ENCODE assay signal across 1 cellular context in genomic region chrX:116240446-116240845, GRCh38.
TF ChIP-seq lines count a peak whose summit lies in the region.

No MANE protein-coding gene starts in this region.

TF ChIP-seq in HepG2, 621 proteins besides CTCF, POLR2A, EP300 and RAD21 (continued from another document):
- TF ChIP-seq ZBED4 (CRISPR knock-in tag; IDR thresholded peaks at IDR 0.05; ENCODE audit: borderline replicate concordance) (no peak), ZNF550 (CRISPR knock-in tag; IDR thresholded peaks at IDR 0.05; ENCODE audit: borderline replicate concordance) (no peak), SNAI1 (CRISPR knock-in tag; IDR thresholded peaks at IDR 0.05; ENCODE audit: borderline replicate concordance) (no peak), CERS6 (CRISPR knock-in tag; IDR thresholded peaks at IDR 0.05) (no peak), GLI4 (CRISPR knock-in tag; IDR thresholded peaks at IDR 0.05; ENCODE audit: borderline replicate concordance) (no peak), NR2C2 (CRISPR knock-in tag; IDR thresholded peaks at IDR 0.05; ENCODE audit: borderline replicate concordance) (no peak), TBX2 (CRISPR knock-in tag; IDR thresholded peaks at IDR 0.05; ENCODE audit: borderline replicate concordance) (no peak), ISX (CRISPR knock-in tag; conservative IDR thresholded peaks at IDR 0.05) (no peak), PBX2 (CRISPR knock-in tag; IDR thresholded peaks at IDR 0.05) (no peak), RBFOX2 (IDR thresholded peaks at IDR 0.05; ENCODE audit: low read depth, low read length) (no peak), ZNF576 (CRISPR knock-in tag; IDR thresholded peaks at IDR 0.05) (no peak)
- TF ChIP-seq, protein P1, sequence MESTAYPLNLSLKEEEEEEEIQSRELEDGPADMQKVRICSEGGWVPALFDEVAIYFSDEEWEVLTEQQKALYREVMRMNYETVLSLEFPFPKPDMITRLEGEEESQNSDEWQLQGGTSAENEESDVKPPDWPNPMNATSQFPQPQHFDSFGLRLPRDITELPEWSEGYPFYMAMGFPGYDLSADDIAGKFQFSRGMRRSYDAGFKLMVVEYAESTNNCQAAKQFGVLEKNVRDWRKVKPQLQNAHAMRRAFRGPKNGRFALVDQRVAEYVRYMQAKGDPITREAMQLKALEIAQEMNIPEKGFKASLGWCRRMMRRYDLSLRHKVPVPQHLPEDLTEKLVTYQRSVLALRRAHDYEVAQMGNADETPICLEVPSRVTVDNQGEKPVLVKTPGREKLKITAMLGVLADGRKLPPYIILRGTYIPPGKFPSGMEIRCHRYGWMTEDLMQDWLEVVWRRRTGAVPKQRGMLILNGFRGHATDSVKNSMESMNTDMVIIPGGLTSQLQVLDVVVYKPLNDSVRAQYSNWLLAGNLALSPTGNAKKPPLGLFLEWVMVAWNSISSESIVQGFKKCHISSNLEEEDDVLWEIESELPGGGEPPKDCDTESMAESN (CRISPR knock-in tag; conservative IDR thresholded peaks at IDR 0.05): no peak
